In the genomic region with DNA sequence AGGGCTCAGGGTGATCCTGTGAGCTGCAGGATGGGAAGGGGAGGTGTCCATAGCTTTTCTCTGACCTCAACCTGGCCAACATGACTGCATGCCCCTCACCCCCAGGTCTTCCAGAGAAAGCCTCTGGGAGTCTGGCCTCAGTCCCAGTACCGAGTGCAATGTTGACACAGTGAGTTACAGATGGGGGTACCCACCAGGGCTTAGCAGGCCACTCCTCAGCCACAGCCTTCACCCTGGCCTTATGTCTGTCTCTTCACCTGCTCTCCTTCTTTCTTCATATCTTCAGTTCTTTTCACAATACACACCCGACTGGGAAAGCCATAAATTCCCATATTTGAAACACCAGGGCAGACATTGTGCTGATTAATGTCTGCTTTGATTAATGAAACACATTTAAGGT, we compare ENCODE assay signal across 27 cellular contexts. TPM values are rescaled to one million over a fixed set of nuclear protein-coding genes. Genes with fewer than 3 reads are reported as not detected.
DNase-seq lines count a peak whose midpoint lies in the region; ATAC-seq, FAIRE-seq and TF ChIP-seq lines count a peak whose summit lies in the region.
"Had no signal": no experiment of that assay in that cellular context is flagged by ENCODE, and none has a peak within 500 bp of the region (broad histone marks: within the 10 kb centered on the region; RNA-seq: fewer than 3 reads in every experiment).

No MANE protein-coding gene starts in this region.

- DNase-seq in M059J (ENCODE audit: low read depth): peak; percentile 42
- DNase-seq in bronchial epithelial cell (ENCODE audit: low read depth): peak; percentile 64
- DNase-seq in mesothelial cell of epicardium (ENCODE audit: low spot score in 2 of 2, unreplicated experiment in 2 of 2): no peak
- DNase-seq in activated naive CD4-positive, alpha-beta T cell (lab: John Stamatoyannopoulos, UW): no peak
- no peak for DNase-seq in NOMO-1 treated with dmso at 0.1 percent for 144 hours (lab: John Stamatoyannopoulos, UW; ENCODE audit: unreplicated experiment)
- no peak for DNase-seq in NCI-H1105 treated with DMSO at 0.1 percent for 48 hours (lab: John Stamatoyannopoulos, UW)
- DNase-seq: activated B cell treated with CpG ODN at 0.5 μM for 24 hours; activated CD4-positive, alpha-beta T cell treated with anti-CD3 and anti-CD28 coated beads, Interleukin-2, amount 50 U/mL, for 4 hours; activated CD8-positive, alpha-beta memory T cell treated with anti-CD3 and anti-CD28 coated beads, Interleukin-2, amount 50 U/mL, for 48 hours; activated effector memory CD4-positive, alpha-beta T cell treated with Interleukin-2 at 50 U/mL for 16 hours; activated naive CD8-positive, alpha-beta T cell treated with anti-CD3 and anti-CD28 coated beads, Interleukin-2, amount 50 U/mL, for 24 hours; CD4-positive, alpha-beta T cell; endodermal cell; Karpas-422; naive thymus-derived CD8-positive, alpha-beta T cell; NCI-H1048; NCI-H2029 treated with DMSO at 0.1 percent for 48 hours; RPMI8226; T-helper 9 cell had no signal

- peaks cover 45% of the 10 kb centered on the region for H3K36me3 ChIP-seq in ACC112 (ENCODE audit: insufficient read depth, low read length)
- no peaks in the 10 kb centered on the region for H3K36me3 ChIP-seq in bronchial epithelial cell (ENCODE audit: control insufficient read depth, insufficient read depth, low read length)
- H3K36me3 ChIP-seq: breast epithelium had no signal

- H3K79me2 ChIP-seq in ACC112 (ENCODE audit: control insufficient read depth, insufficient read depth, low read length, unreplicated experiment): no peaks in the 10 kb centered on the region

- no peak for TF ChIP-seq CTCF in bronchial epithelial cell (IDR thresholded peaks at IDR 0.05; ENCODE audit: insufficient read depth, low read length, severe bottlenecking)
- TF ChIP-seq CTCF in mesothelial cell of epicardium (IDR thresholded peaks at IDR 0.05; ENCODE audit: unreplicated experiment): no peak

- H3K4me1 ChIP-seq in ACC112 (ENCODE audit: control insufficient read depth, insufficient read depth, low read length, unreplicated experiment): peaks cover 72% of the 10 kb centered on the region

- peak overlapping the region; percentile 91 for H3K27ac ChIP-seq in ACC112 (ENCODE audit: low read depth, low read length)
- H3K27ac ChIP-seq: coronary artery had no signal

- no peak overlapping the region for H3K4me3 Mint-ChIP-seq in mesothelial cell of epicardium
- H3K4me3 Mint-ChIP-seq: activated B cell treated with CpG ODN at 0.5 μM for 24 hours; activated naive CD8-positive, alpha-beta T cell treated with anti-CD3 and anti-CD28 coated beads, Interleukin-2, amount 50 U/mL, for 24 hours; CD4-positive, alpha-beta T cell; endodermal cell; naive thymus-derived CD8-positive, alpha-beta T cell had no signal

- H3K27ac Mint-ChIP-seq in mesothelial cell of epicardium: peak overlapping the region; percentile 53
- H3K27ac Mint-ChIP-seq: activated B cell treated with CpG ODN at 0.5 μM for 24 hours; activated naive CD8-positive, alpha-beta T cell treated with anti-CD3 and anti-CD28 coated beads, Interleukin-2, amount 50 U/mL, for 24 hours; CD4-positive, alpha-beta T cell; endodermal cell; naive thymus-derived CD8-positive, alpha-beta T cell had no signal

- H3K4me3 ChIP-seq in ACC112 (ENCODE audit: low read depth, low read length): no peak overlapping the region
- no peak overlapping the region for H3K4me3 ChIP-seq in bronchial epithelial cell (ENCODE audit: low read depth, low read length)
- H3K4me3 ChIP-seq: breast epithelium, coronary artery had no signal

- FAIRE-seq in bronchial epithelial cell (lab: Jason Lieb, UNC): no peak
- FAIRE-seq: GM18507, HTR-8/SVneo, urothelium cell line had no signal

- H3K27me3 ChIP-seq in ACC112 (ENCODE audit: insufficient read depth, low read length) (no peaks in the 10 kb centered on the region), bronchial epithelial cell (ENCODE audit: control insufficient read depth, insufficient read depth, low read length) (no peaks in the 10 kb centered on the region)
- H3K27me3 ChIP-seq: breast epithelium had no signal

- peak overlapping the region; percentile 24 for H2AFZ ChIP-seq in ACC112 (ENCODE audit: low read length, unreplicated experiment)

- no peak for ATAC-seq in HG03342 (IDR thresholded peaks at IDR 0.05; ENCODE audit: unreplicated experiment)
- ATAC-seq: activated naive CD8-positive, alpha-beta T cell treated with anti-CD3 and anti-CD28 coated beads, Interleukin-2, amount 50 U/mL, for 24 hours; HCT116; naive thymus-derived CD8-positive, alpha-beta T cell had no signal

- peaks cover 42% of the 10 kb centered on the region for H3K4me1 Mint-ChIP-seq in mesothelial cell of epicardium

- no peaks in the 10 kb centered on the region for H3K27me3 Mint-ChIP-seq in mesothelial cell of epicardium (ENCODE audit: low read depth)
- H3K27me3 Mint-ChIP-seq: activated naive CD8-positive, alpha-beta T cell treated with anti-CD3 and anti-CD28 coated beads, Interleukin-2, amount 50 U/mL, for 24 hours; CD4-positive, alpha-beta T cell had no signal

- H3K9me3 Mint-ChIP-seq in mesothelial cell of epicardium: no peaks in the 10 kb centered on the region
- H3K9me3 Mint-ChIP-seq: activated B cell treated with CpG ODN at 0.5 μM for 24 hours; activated naive CD8-positive, alpha-beta T cell treated with anti-CD3 and anti-CD28 coated beads, Interleukin-2, amount 50 U/mL, for 24 hours; CD4-positive, alpha-beta T cell; endodermal cell; naive thymus-derived CD8-positive, alpha-beta T cell had no signal

- H3K36me3 Mint-ChIP-seq in mesothelial cell of epicardium: no peaks in the 10 kb centered on the region
- H3K36me3 Mint-ChIP-seq: naive thymus-derived CD8-positive, alpha-beta T cell had no signal

RNA-seq across cellular contexts. Expression of a gene that starts 33.5 kb away (rescaled TPM):
- total RNA-seq in M059J (2014; rRNA removed; shearing (Covaris generic)): 18.7 and 46.3 TPM in 2 replicates
- total RNA-seq in bronchial epithelial cell (8.4 and 15.7 TPM in 2 replicates), mesothelial cell of epicardium (1.6 to 2.4 TPM (median 2.2 TPM) in 3 replicates)
- total RNA-seq: CD4-positive, alpha-beta T cell; naive thymus-derived CD8-positive, alpha-beta T cell had no signal

Comparison
In these comparisons a context has a peak if more than half of its experiments do, and no peak if none do; other contexts are left out.
1. DNase-seq: peak in M059J (single experiment) and bronchial epithelial cell (single experiment); none in mesothelial cell of epicardium (0 of 2), activated naive CD4-positive, alpha-beta T cell (0 of 4), NOMO-1 treated with dmso at 0.1 percent for 144 hours (single experiment) and NCI-H1105 treated with DMSO at 0.1 percent for 48 hours (single experiment).